Comparison of ENCODE assay signal across 8 cellular contexts in the genomic region with DNA sequence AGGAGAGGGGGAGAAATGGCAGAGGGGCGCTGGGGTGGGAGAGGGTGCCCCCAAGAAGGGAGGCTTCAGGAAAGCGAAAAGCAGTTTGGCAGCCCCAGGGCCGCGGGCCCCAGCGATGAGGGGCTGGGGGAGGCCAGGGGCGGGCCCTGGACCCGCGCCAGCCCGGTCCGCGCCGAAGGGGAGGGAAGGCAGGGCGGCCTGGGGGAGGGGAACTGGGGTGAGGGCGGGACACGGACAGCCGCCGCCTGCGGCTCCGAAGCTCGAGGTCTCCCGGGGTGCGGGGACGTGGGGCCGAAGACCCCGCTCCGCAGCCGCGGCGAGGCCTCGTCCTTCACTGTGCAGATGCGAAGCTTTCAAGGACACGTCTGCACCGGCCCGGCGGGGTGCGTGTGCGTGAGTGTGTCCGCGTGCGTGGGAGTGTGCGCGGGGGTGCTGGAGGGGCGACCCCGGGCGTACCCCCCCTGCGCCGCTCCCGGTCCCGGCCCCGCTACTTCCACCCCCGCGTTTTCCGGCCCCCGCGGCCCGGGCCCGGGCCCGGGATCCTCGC. TPM values are rescaled to one million over a fixed set of nuclear protein-coding genes. Genes with fewer than 3 reads are reported as not detected.
DNase-seq lines count a peak whose midpoint lies in the region; ATAC-seq and TF ChIP-seq lines count a peak whose summit lies in the region.

No MANE protein-coding gene starts in this region.

- H3K36me3 Mint-ChIP-seq in endodermal cell (ENCODE audit: low read depth): no peaks in the 10 kb centered on the region

- H3K9ac ChIP-seq in endodermal cell (ENCODE audit: extremely low read depth, low read length, poor library complexity, severe bottlenecking) (no peak overlapping the region), neural cell (ENCODE audit: low read length) (peak overlapping the region; percentile 56)

- TF ChIP-seq CTCF in cardiac muscle cell (IDR thresholded peaks at IDR 0.05; ENCODE audit: low read depth, low read length): no peak
- TF ChIP-seq CTCF in VCaP (conservative IDR thresholded peaks at IDR 0.05): no peak
- no peak for TF ChIP-seq CTCF in endodermal cell (conservative IDR thresholded peaks at IDR 0.05)
- no peak for TF ChIP-seq CTCF in neural cell (IDR thresholded peaks at IDR 0.05; ENCODE audit: poor library complexity, severe bottlenecking)

- no peak for TF ChIP-seq EP300 in neural cell (conservative IDR thresholded peaks at IDR 0.05; ENCODE audit: poor library complexity, severe bottlenecking)

- no peak for ATAC-seq in Right ventricle myocardium inferior

- H3K27me3 ChIP-seq in cardiac muscle cell: no peaks in the 10 kb centered on the region
- H3K27me3 ChIP-seq in endodermal cell (ENCODE audit: control insufficient read depth, insufficient read depth, low read length, poor library complexity, severe bottlenecking): peaks cover 16% of the 10 kb centered on the region
- H3K27me3 ChIP-seq in neural cell (ENCODE audit: insufficient read depth, low read depth, low read length): no peaks in the 10 kb centered on the region

- H3K27ac ChIP-seq in cardiac muscle cell: no peak overlapping the region
- H3K27ac ChIP-seq in VCaP: peak overlapping the region; percentile 89
- no peak overlapping the region for H3K27ac ChIP-seq in endodermal cell (ENCODE audit: low read depth, low read length)
- H3K27ac ChIP-seq in neural cell (ENCODE audit: low read length): no peak overlapping the region

- DNase-seq in cardiac muscle cell (ENCODE audit: low read depth in 1 of 2, low spot score in 1 of 2): peak; percentile 30 to 48
- no peak for DNase-seq in Right ventricle myocardium inferior (ENCODE audit: missing footprints)
- DNase-seq in endodermal cell: no peak
- no peak for DNase-seq in NCI-H1694 treated with DMSO at 0.1 percent for 48 hours (lab: John Stamatoyannopoulos, UW)
- no peak for DNase-seq in NAMALWA (ENCODE audit: low spot score)
- no peak for DNase-seq in kidney glomerular epithelial cell (lab: John Stamatoyannopoulos, UW)

- H3K27ac Mint-ChIP-seq in endodermal cell: no peak overlapping the region

- H3K4me2 ChIP-seq in neural cell (ENCODE audit: low read length): no peak overlapping the region

- peaks cover 3% of the 10 kb centered on the region for H3K79me2 ChIP-seq in neural cell (replicated peaks; ENCODE audit: insufficient read depth, low read length)

- no peaks in the 10 kb centered on the region for H3K9me3 ChIP-seq in cardiac muscle cell (ENCODE audit: low read depth)
- no peaks in the 10 kb centered on the region for H3K9me3 ChIP-seq in endodermal cell (ENCODE audit: control insufficient read depth, low read length)
- no peaks in the 10 kb centered on the region for H3K9me3 ChIP-seq in neural cell (ENCODE audit: low read length)

- H3K27me3 Mint-ChIP-seq in endodermal cell (ENCODE audit: insufficient read depth): peaks cover 26% of the 10 kb centered on the region

- no peak overlapping the region for H2AFZ ChIP-seq in neural cell (ENCODE audit: low read depth, low read length)

- peaks cover 12% of the 10 kb centered on the region for H3K4me1 Mint-ChIP-seq in endodermal cell

- H3K36me3 ChIP-seq in cardiac muscle cell (no peaks in the 10 kb centered on the region), endodermal cell (ENCODE audit: control insufficient read depth, insufficient read depth, low read length) (no peaks in the 10 kb centered on the region), neural cell (ENCODE audit: insufficient read depth, low read length) (no peaks in the 10 kb centered on the region)

- 8 to 10% methylated on average over 10 to 59 of the region's 59 CpGs for WGBS in endodermal cell (ENCODE audit: insufficient coverage in 1 of 2, insufficient read length in 1 of 2), 2 experiments

- peak overlapping the region; percentile 62 for H3K4me3 Mint-ChIP-seq in endodermal cell

- no peaks in the 10 kb centered on the region for H3K9me3 Mint-ChIP-seq in endodermal cell

- H4K20me1 ChIP-seq in neural cell (ENCODE audit: insufficient read depth): peaks cover 8% of the 10 kb centered on the region

- peak overlapping the region; percentile 56 for H3K4me3 ChIP-seq in cardiac muscle cell
- H3K4me3 ChIP-seq in endodermal cell (ENCODE audit: low read length): no peak overlapping the region
- H3K4me3 ChIP-seq in neural cell (ENCODE audit: low read length): peak overlapping the region; percentile 72

- no peak for TF ChIP-seq RAD21 in neural cell (conservative IDR thresholded peaks at IDR 0.05)

- intact Hi-C loops in Right ventricle myocardium inferior (cut with DNase I): loop anchor here (5.0 kb wide), 4 partner anchors 33 to 88 kb away; no protein-coding TSS in a partner anchor

- no peaks in the 10 kb centered on the region for H3F3A ChIP-seq in neural cell (ENCODE audit: insufficient read depth, low read length, poor library complexity, severe bottlenecking)

- H3K9me2 ChIP-seq in neural cell (ENCODE audit: insufficient read depth, low read length): no peaks in the 10 kb centered on the region

- peaks cover 15% of the 10 kb centered on the region for H3K4me1 ChIP-seq in cardiac muscle cell (ENCODE audit: low read depth)
- peaks cover 10% of the 10 kb centered on the region for H3K4me1 ChIP-seq in endodermal cell (ENCODE audit: control insufficient read depth, insufficient read depth, low read length)

TF ChIP-seq in neural cell, 6 proteins besides CTCF, POLR2A, EP300 and RAD21:
- TF ChIP-seq MXI1 (conservative IDR thresholded peaks at IDR 0.05; ENCODE audit: poor library complexity, severe bottlenecking): no peak
- TF ChIP-seq, protein P1, sequence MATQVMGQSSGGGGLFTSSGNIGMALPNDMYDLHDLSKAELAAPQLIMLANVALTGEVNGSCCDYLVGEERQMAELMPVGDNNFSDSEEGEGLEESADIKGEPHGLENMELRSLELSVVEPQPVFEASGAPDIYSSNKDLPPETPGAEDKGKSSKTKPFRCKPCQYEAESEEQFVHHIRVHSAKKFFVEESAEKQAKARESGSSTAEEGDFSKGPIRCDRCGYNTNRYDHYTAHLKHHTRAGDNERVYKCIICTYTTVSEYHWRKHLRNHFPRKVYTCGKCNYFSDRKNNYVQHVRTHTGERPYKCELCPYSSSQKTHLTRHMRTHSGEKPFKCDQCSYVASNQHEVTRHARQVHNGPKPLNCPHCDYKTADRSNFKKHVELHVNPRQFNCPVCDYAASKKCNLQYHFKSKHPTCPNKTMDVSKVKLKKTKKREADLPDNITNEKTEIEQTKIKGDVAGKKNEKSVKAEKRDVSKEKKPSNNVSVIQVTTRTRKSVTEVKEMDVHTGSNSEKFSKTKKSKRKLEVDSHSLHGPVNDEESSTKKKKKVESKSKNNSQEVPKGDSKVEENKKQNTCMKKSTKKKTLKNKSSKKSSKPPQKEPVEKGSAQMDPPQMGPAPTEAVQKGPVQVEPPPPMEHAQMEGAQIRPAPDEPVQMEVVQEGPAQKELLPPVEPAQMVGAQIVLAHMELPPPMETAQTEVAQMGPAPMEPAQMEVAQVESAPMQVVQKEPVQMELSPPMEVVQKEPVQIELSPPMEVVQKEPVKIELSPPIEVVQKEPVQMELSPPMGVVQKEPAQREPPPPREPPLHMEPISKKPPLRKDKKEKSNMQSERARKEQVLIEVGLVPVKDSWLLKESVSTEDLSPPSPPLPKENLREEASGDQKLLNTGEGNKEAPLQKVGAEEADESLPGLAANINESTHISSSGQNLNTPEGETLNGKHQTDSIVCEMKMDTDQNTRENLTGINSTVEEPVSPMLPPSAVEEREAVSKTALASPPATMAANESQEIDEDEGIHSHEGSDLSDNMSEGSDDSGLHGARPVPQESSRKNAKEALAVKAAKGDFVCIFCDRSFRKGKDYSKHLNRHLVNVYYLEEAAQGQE (IDR thresholded peaks at IDR 0.05; ENCODE audit: borderline replicate concordance): no peak
- TF ChIP-seq SMC3 (conservative IDR thresholded peaks at IDR 0.05; ENCODE audit: poor library complexity): no peak
- no peak for TF ChIP-seq POLR2AphosphoS5 (IDR thresholded peaks at IDR 0.05)
- no peak for TF ChIP-seq TAF1 (IDR thresholded peaks at IDR 0.05; ENCODE audit: low read depth)
- no peak for TF ChIP-seq EZH2 (IDR thresholded peaks at IDR 0.05; ENCODE audit: borderline replicate concordance, insufficient read depth, low read length, poor library complexity, severe bottlenecking)

RNA-seq across cellular contexts. Expression of gene DNMT3A, which starts 1.3 kb away (rescaled TPM):
- 90.6 and 116 TPM in 2 replicates for total RNA-seq in cardiac muscle cell
- polyA plus RNA-seq in cardiac muscle cell: 52.9 and 65.4 TPM in 2 replicates
- total RNA-seq in Right ventricle myocardium inferior: 18.6 TPM
- 100 to 1,000 TPM; 124 to 139 TPM for total RNA-seq in endodermal cell
- polyA plus RNA-seq in endodermal cell (2013, experiment 1 of 2): 68.6 TPM
- 67.9 TPM for polyA plus RNA-seq in endodermal cell (2013, experiment 2 of 2)
- 33.0 and 38.5 TPM in 2 replicates for polyA plus RNA-seq in neural cell
- 122 and 129 TPM in 2 replicates for polyA minus RNA-seq in neural cell

Comparison
In these comparisons a context has a peak if more than half of its experiments do, and no peak if none do; other contexts are left out.
1. DNase-seq: peak in cardiac muscle cell (2 of 2); none in Right ventricle myocardium inferior (single experiment), endodermal cell (single experiment), NCI-H1694 treated with DMSO at 0.1 percent for 48 hours (single experiment), NAMALWA (single experiment) and kidney glomerular epithelial cell (single experiment).